ENCODE assay signal across 8 cellular contexts in the genomic region with DNA sequence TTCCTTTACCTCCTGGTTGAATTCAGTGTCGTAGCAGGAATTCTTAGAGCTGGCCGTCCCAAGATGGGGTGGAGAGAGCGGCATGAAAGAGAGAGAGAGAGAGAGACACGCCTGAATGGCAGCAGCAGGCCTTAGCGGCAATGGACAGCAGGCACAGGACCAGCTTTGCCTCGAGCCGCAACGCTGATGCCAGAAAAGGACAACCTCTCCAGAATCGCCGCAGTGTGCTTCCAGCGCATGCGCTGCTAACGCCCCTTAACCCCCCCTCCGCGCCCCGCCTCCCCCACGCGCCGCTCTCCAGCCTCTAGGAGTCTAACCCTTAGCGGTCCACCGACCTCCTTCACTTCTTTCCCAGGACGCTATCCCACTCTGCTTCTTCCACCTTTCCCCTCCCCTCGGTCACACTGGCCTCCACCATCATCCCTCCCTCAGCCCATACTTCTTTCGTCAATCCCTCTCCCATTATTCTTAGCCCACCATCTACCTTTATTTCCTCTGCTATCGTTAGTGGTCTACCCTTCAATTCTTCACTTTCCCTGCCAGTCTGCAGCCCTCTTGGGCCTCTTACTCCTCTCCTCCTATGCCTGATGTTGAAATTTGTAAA. TPM values are rescaled to one million over a fixed set of nuclear protein-coding genes. Genes with fewer than 3 reads are reported as not detected.
DNase-seq lines count a peak whose midpoint lies in the region; ATAC-seq, FAIRE-seq and TF ChIP-seq lines count a peak whose summit lies in the region.

No MANE protein-coding gene starts in this region.

- H3K4me3 ChIP-seq in keratinocyte (ENCODE audit: control insufficient read depth in 2 of 3, extremely low read depth in 1 of 3, insufficient read depth in 2 of 3, low read depth in 1 of 3, low read length in 3 of 3): peak overlapping the region; percentile 58 to 79 (median 67)

- TF ChIP-seq CTCF in keratinocyte (optimal IDR thresholded peaks at IDR 0.05 in 1 of 3, IDR thresholded peaks at IDR 0.05 in 1 of 3, conservative IDR thresholded peaks at IDR 0.05 in 1 of 3; ENCODE audit: extremely low read depth in 1 of 3, insufficient read depth in 2 of 3, low read length in 3 of 3): no peak

- peak overlapping the region; percentile 90 for H3K9ac ChIP-seq in keratinocyte (ENCODE audit: control insufficient read depth, extremely low read depth, insufficient read depth, low read length)

- dilution Hi-C loops in keratinocyte (cut with MboI; ENCODE audit: extremely low pct_ligation_motif_present, low sequenced_read_pairs): no loop called here

- DNase-seq in DMS 273 (lab: John Stamatoyannopoulos, UW; ENCODE audit: unreplicated experiment) (peak; percentile 87), NCI-H226 (peak; percentile 28), keratinocyte (ENCODE audit: low read depth, low spot score) (no peak)
- DNase-seq in activated CD4-positive, CD25-positive, alpha-beta regulatory T cell treated with anti-CD3 and anti-CD28 coated beads, Interleukin-2, amount 50 U/mL, for 16 hours (ENCODE audit: low read depth, low spot score): peak; percentile 35
- DNase-seq in central memory CD4-positive, alpha-beta T cell: peak; percentile 33
- peak; percentile 45 to 52 for DNase-seq in stimulated activated CD4-positive, alpha-beta T cell treated with anti-CD3 and anti-CD28 coated beads, Interleukin-12 subunit alpha, Interleukin-12 subunit beta, amount 100 ng/mL, for 24 hours (ENCODE audit: low read depth in 2 of 2)

- H2AFZ ChIP-seq in keratinocyte (ENCODE audit: control insufficient read depth, low read length): peak overlapping the region; percentile 72

- H4K20me1 ChIP-seq in keratinocyte (ENCODE audit: control insufficient read depth, extremely low read depth, insufficient read depth, low read length): no peaks in the 10 kb centered on the region

- peak overlapping the region; percentile 92 for H3K27ac ChIP-seq in keratinocyte (ENCODE audit: control insufficient read depth, insufficient read depth, low read length)

- H3K27me3 ChIP-seq in keratinocyte (ENCODE audit: control insufficient read depth, extremely low read depth, insufficient read depth, low read length): no peaks in the 10 kb centered on the region

- no peaks in the 10 kb centered on the region for H3K9me3 ChIP-seq in keratinocyte (ENCODE audit: control insufficient read depth, low read depth, low read length)

- ATAC-seq in HG02642 (IDR thresholded peaks at IDR 0.05; ENCODE audit: poor library complexity, unreplicated experiment): peak; percentile 42
- no peak for ATAC-seq in GM19467 (IDR thresholded peaks at IDR 0.05; ENCODE audit: unreplicated experiment)

- H3K9me1 ChIP-seq in keratinocyte (ENCODE audit: control insufficient read depth, extremely low read depth, insufficient read depth, low read length): no peaks in the 10 kb centered on the region

- H3K79me2 ChIP-seq in keratinocyte (ENCODE audit: control insufficient read depth, insufficient read depth, low read length): peaks cover 32% of the 10 kb centered on the region

- H3K4me1 ChIP-seq in keratinocyte (ENCODE audit: control insufficient read depth, extremely low read depth, insufficient read depth, low read length): no peaks in the 10 kb centered on the region

- H3K4me2 ChIP-seq in keratinocyte (ENCODE audit: control insufficient read depth, extremely low read depth, insufficient read depth, low read depth, low read length): peak overlapping the region; percentile 95

- H3K36me3 ChIP-seq in keratinocyte (ENCODE audit: control insufficient read depth in 2 of 2, extremely low read depth in 1 of 2, insufficient read depth in 2 of 2, low read length in 2 of 2): peaks cover 0 to 2% of the 10 kb centered on the region in 2 experiments

- FAIRE-seq in keratinocyte (lab: Jason Lieb, UNC): no peak

RNA-seq across cellular contexts. Expression of a gene that starts 10.5 kb away (rescaled TPM):
- polyA plus RNA-seq in keratinocyte: not detected in 3 replicates
- not detected for polyA plus RNA-seq in keratinocyte (2011; ENCODE audit: low read depth)
- polyA plus RNA-seq in keratinocyte (2011; cell fraction: cytosol; rRNA removed): not detected in 2 replicates
- polyA plus RNA-seq in keratinocyte (2011; cell fraction: nucleus; rRNA removed): not detected in 2 replicates
- not detected in 2 replicates for polyA plus RNA-seq in keratinocyte (2012; ENCODE audit: low replicate concordance)
- not detected in 3 replicates for polyA minus RNA-seq in keratinocyte
- not detected for polyA minus RNA-seq in keratinocyte (2011; cell fraction: cytosol; rRNA and poly(A)+ RNA removed)
- polyA minus RNA-seq in keratinocyte (2011; cell fraction: nucleus; rRNA and poly(A)+ RNA removed): not detected in 2 replicates
